ENCODE assay signal across 28 cellular contexts in genomic region chr1:168717906-168718891, GRCh38. TPM values are rescaled to one million over a fixed set of nuclear protein-coding genes. Genes with fewer than 3 reads are reported as not detected.
DNase-seq lines count a peak whose midpoint lies in the region; ATAC-seq, FAIRE-seq and TF ChIP-seq lines count a peak whose summit lies in the region.
"Had no signal": no experiment of that assay in that cellular context is flagged by ENCODE, and none has a peak within 500 bp of the region (broad histone marks: within the 10 kb centered on the region; RNA-seq: fewer than 3 reads in every experiment).

No MANE protein-coding gene starts in this region.

- POLR2A ChIA-PET in MCF 10A (lab: Yijun Ruan, JAX) (interaction anchor here (0.7 to 3.2 kb wide), 8 partner anchors 9 to 82 kb away, joined by 3 to 17 read pairs (median 4); no protein-coding TSS in a partner anchor), HepG2 (lab: Yijun Ruan, JAX) (interaction anchor here (0.9 to 2.3 kb wide), 2 partner anchors 28 to 183 kb away, joined by 3 to 7 read pairs; no protein-coding TSS in a partner anchor)

- H3K9me3 ChIP-seq in mammary epithelial cell (replicated peaks; ENCODE audit: insufficient read depth, low read length) (no peaks in the 10 kb centered on the region), HepG2 (ENCODE audit: low read length) (no peaks in the 10 kb centered on the region)
- H3K9me3 ChIP-seq: ovary, sigmoid colon, transverse colon had no signal

- H4K20me1 ChIP-seq in mammary epithelial cell (ENCODE audit: insufficient read depth, low read length), result no peaks in the 10 kb centered on the region
- no peaks in the 10 kb centered on the region for H4K20me1 ChIP-seq in HepG2 (ENCODE audit: insufficient read depth, low read length)

- intact Hi-C loops in mammary epithelial cell (cut with micrococcal nuclease) (loop anchor here (5.0 kb wide), 1 partner anchor 44 kb away; no protein-coding TSS in a partner anchor), MCF 10A (cut with micrococcal nuclease) (loop anchor here (10.0 kb wide), 1 partner anchor 647 kb away; the partner anchor contains the start of genes BLZF1 and NME7), HepG2 (cut with micrococcal nuclease; ENCODE audit: unreplicated experiment) (no loop called here)

- H3K27ac ChIP-seq in mammary epithelial cell (ENCODE audit: insufficient read depth, low read depth, low read length) (peak overlapping the region; percentile 53), coronary artery (peak overlapping the region; percentile 20 to 59), HepG2 (ENCODE audit: extremely low read length, insufficient read depth, low read length) (no peak overlapping the region)
- H3K27ac ChIP-seq: 22Rv1, ovary, sigmoid colon, transverse colon had no signal

- no peak for DNase-seq in mammary epithelial cell
- DNase-seq in MCF 10A (ENCODE audit: unreplicated experiment), result no peak
- no peak for DNase-seq in coronary artery (ENCODE audit: low spot score)
- DNase-seq in HepG2 (ENCODE audit: low spot score), result no peak
- no peak for DNase-seq in dermis blood vessel endothelial cell
- DNase-seq in left lobe of liver (ENCODE audit: low spot score), result no peak
- DNase-seq in SHP77 (lab: John Stamatoyannopoulos, UW), result no peak
- DNase-seq in occipital lobe (lab: John Stamatoyannopoulos, UW), result no peak
- DNase-seq: activated CD4-positive, alpha-beta T cell treated with anti-CD3 and anti-CD28 coated beads, Interleukin-2, amount 10 ng/mL, durations not matched to agents 7 days and 5 days; activated CD8-positive, alpha-beta memory T cell treated with anti-CD3 and anti-CD28 coated beads, Interleukin-2, amount 10 ng/mL, durations not matched to agents 7 days and 5 days; activated naive CD4-positive, alpha-beta T cell treated with anti-CD3 and anti-CD28 coated beads for 36 hours; amniotic stem cell; CD8-positive, alpha-beta T cell; left colon; naive thymus-derived CD8-positive, alpha-beta T cell; NCI-H1417 treated with DMSO at 0.1 percent for 48 hours; NCI-H2081 treated with DMSO at 0.1 percent for 48 hours; NCI-H446 treated with DMSO at 0.1 percent for 48 hours; ovary; sigmoid colon; stimulated activated CD8-positive, alpha-beta memory T cell treated with anti-CD3 and anti-CD28 coated beads, Interleukin-4, amount 100 ng/mL, for 48 hours; transverse colon had no signal

- in situ Hi-C loops in mammary epithelial cell (cut with MboI; ENCODE audit: low sequenced_read_pairs in 2 of 2), result no loop called here
- in situ Hi-C loops in HepG2 (cut with HindIII; ENCODE audit: extremely low pct_ligation_motif_present, low pct_unique_long_range_greater_than_20kb), result no loop called here

- no peak for FAIRE-seq in HepG2 (lab: Jason Lieb, UNC)

- no TSS peak for BruUV-seq in mammary epithelial cell (replicated peaks; lab: Mats Ljungman, UMichigan)
- no TSS peak for BruUV-seq in MCF 10A (replicated peaks; lab: Mats Ljungman, UMichigan)
- BruUV-seq in HepG2 (replicated peaks; lab: Mats Ljungman, UMichigan), result no TSS peak

- H3K9ac ChIP-seq in mammary epithelial cell (ENCODE audit: insufficient read depth, low read length) (no peak overlapping the region), HepG2 (ENCODE audit: insufficient read depth, low read depth, low read length) (no peak overlapping the region)

- no peaks in the 10 kb centered on the region for H3K27me3 Mint-ChIP-seq in MCF 10A (ENCODE audit: insufficient read depth, unreplicated experiment)
- H3K27me3 Mint-ChIP-seq: central memory CD8-positive, alpha-beta T cell had no signal

- no peak for TF ChIP-seq CTCF in mammary epithelial cell (conservative IDR thresholded peaks at IDR 0.05 in 1 of 2, IDR thresholded peaks at IDR 0.05 in 1 of 2; ENCODE audit: extremely low read depth in 1 of 2, insufficient read depth in 1 of 2, low read depth in 1 of 2, low read length in 2 of 2)
- no peak for TF ChIP-seq CTCF in MCF 10A (IDR thresholded peaks at IDR 0.05; ENCODE audit: unreplicated experiment)
- no peak for TF ChIP-seq CTCF in coronary artery (IDR thresholded peaks at IDR 0.05)
- TF ChIP-seq CTCF in HepG2 (CRISPR knock-in tag; IDR thresholded peaks at IDR 0.05), result no peak

- H3K36me3 ChIP-seq in mammary epithelial cell (ENCODE audit: insufficient read depth, low read length) (no peaks in the 10 kb centered on the region), HepG2 (replicated peaks in 1 of 2; ENCODE audit: control insufficient read depth in 1 of 2, insufficient read depth in 2 of 2, low read length in 2 of 2) (no peaks in the 10 kb centered on the region)
- H3K36me3 ChIP-seq: ovary, sigmoid colon, transverse colon had no signal

- ATAC-seq in HepG2 (no peak), left lobe of liver (no peak)
- ATAC-seq: activated CD8-positive, alpha-beta memory T cell treated with anti-CD3 and anti-CD28 coated beads, Interleukin-2, amount 10 ng/mL, durations not matched to agents 7 days and 5 days; CD8-positive, alpha-beta T cell; left colon; naive thymus-derived CD8-positive, alpha-beta T cell; SK-N-SH treated with all-trans-retinoic acid at 6 μM for 48 hours had no signal

- no peak overlapping the region for H3K4me3 ChIP-seq in mammary epithelial cell (replicated peaks in 1 of 3; ENCODE audit: insufficient read depth in 1 of 3, low read depth in 2 of 3, low read length in 3 of 3)
- peak overlapping the region; percentile 26 for H3K4me3 ChIP-seq in coronary artery
- no peak overlapping the region for H3K4me3 ChIP-seq in HepG2 (replicated peaks in 1 of 3; ENCODE audit: insufficient read depth in 1 of 3, low read depth in 2 of 3, low read length in 3 of 3)
- H3K4me3 ChIP-seq: ovary, sigmoid colon, transverse colon had no signal

- TF ChIP-seq POLR2A in HepG2 (IDR thresholded peaks at IDR 0.05; ENCODE audit: insufficient read depth in 1 of 2, low read depth in 2 of 2, low read length in 2 of 2), result no peak

- no peaks in the 10 kb centered on the region for H3K9me3 Mint-ChIP-seq in MCF 10A (ENCODE audit: unreplicated experiment)
- H3K9me3 Mint-ChIP-seq: activated CD4-positive, alpha-beta T cell treated with anti-CD3 and anti-CD28 coated beads, Interleukin-2, amount 10 ng/mL, durations not matched to agents 7 days and 5 days; activated naive CD4-positive, alpha-beta T cell treated with anti-CD3 and anti-CD28 coated beads for 36 hours; CD8-positive, alpha-beta T cell; central memory CD8-positive, alpha-beta T cell; mesothelial cell of epicardium; naive thymus-derived CD8-positive, alpha-beta T cell had no signal

- H3K36me3 Mint-ChIP-seq in MCF 10A (ENCODE audit: insufficient read depth, unreplicated experiment), result no peaks in the 10 kb centered on the region
- H3K36me3 Mint-ChIP-seq: activated CD8-positive, alpha-beta memory T cell treated with anti-CD3 and anti-CD28 coated beads, Interleukin-2, amount 10 ng/mL, durations not matched to agents 7 days and 5 days; CD8-positive, alpha-beta T cell; mesothelial cell of epicardium; naive thymus-derived CD8-positive, alpha-beta T cell had no signal

- WGBS in mammary epithelial cell (ENCODE audit: low coverage, missing lambda C conversion rate), result 90% methylated on average over 7 of the region's 10 CpGs
- WGBS in HepG2 (ENCODE audit: low lambda C conversion rate), result 62% methylated on average over 10 of the region's 10 CpGs

- H3K4me1 Mint-ChIP-seq in MCF 10A (ENCODE audit: insufficient read depth, unreplicated experiment), result peaks cover 30% of the 10 kb centered on the region
- H3K4me1 Mint-ChIP-seq: activated CD4-positive, alpha-beta T cell treated with anti-CD3 and anti-CD28 coated beads, Interleukin-2, amount 10 ng/mL, durations not matched to agents 7 days and 5 days; central memory CD8-positive, alpha-beta T cell; mesothelial cell of epicardium; naive thymus-derived CD8-positive, alpha-beta T cell had no signal

- no peak for TF ChIP-seq EP300 in HepG2 (IDR thresholded peaks at IDR 0.05; ENCODE audit: low read depth in 2 of 2, low read length in 2 of 2)
- no peak for TF ChIP-seq EP300 in HepG2 (CRISPR knock-in tag; IDR thresholded peaks at IDR 0.05; ENCODE audit: borderline replicate concordance)

- H2AFZ ChIP-seq in mammary epithelial cell (ENCODE audit: low read depth, low read length) (no peak overlapping the region), HepG2 (ENCODE audit: low read length) (no peak overlapping the region)

- H3K4me2 ChIP-seq in mammary epithelial cell (ENCODE audit: insufficient read depth, low read depth, low read length) (peak overlapping the region; percentile 39), HepG2 (ENCODE audit: low read depth, low read length) (no peak overlapping the region)

- dilution Hi-C loops in mammary epithelial cell (cut with HindIII; ENCODE audit: low sequenced_read_pairs), result no loop called here

- H3K4me1 ChIP-seq in mammary epithelial cell (ENCODE audit: insufficient read depth, low read length) (peaks cover 23% of the 10 kb centered on the region), HepG2 (ENCODE audit: insufficient read depth, low read length) (peaks cover 15% of the 10 kb centered on the region)
- H3K4me1 ChIP-seq: sigmoid colon, transverse colon had no signal

- H3K27me3 ChIP-seq in mammary epithelial cell (ENCODE audit: insufficient read depth, low read length), result no peaks in the 10 kb centered on the region
- H3K27me3 ChIP-seq in HepG2 (ENCODE audit: control insufficient read depth in 1 of 2, insufficient read depth in 2 of 2, low read length in 2 of 2), result peaks cover 0 to 13% of the 10 kb centered on the region in 2 experiments; a peak in 2 of 5 replicates
- H3K27me3 ChIP-seq: ovary, sigmoid colon, transverse colon had no signal

- H3K4me3 Mint-ChIP-seq in MCF 10A (ENCODE audit: unreplicated experiment), result no peak overlapping the region
- H3K4me3 Mint-ChIP-seq: activated CD4-positive, alpha-beta T cell treated with anti-CD3 and anti-CD28 coated beads, Interleukin-2, amount 10 ng/mL, durations not matched to agents 7 days and 5 days; activated CD8-positive, alpha-beta memory T cell treated with anti-CD3 and anti-CD28 coated beads, Interleukin-2, amount 10 ng/mL, durations not matched to agents 7 days and 5 days; activated naive CD4-positive, alpha-beta T cell treated with anti-CD3 and anti-CD28 coated beads for 36 hours; CD8-positive, alpha-beta T cell; central memory CD8-positive, alpha-beta T cell; mesothelial cell of epicardium; naive thymus-derived CD8-positive, alpha-beta T cell had no signal

- no peak for TF ChIP-seq RAD21 in HepG2 (CRISPR knock-in tag; IDR thresholded peaks at IDR 0.05)

- no peaks in the 10 kb centered on the region for H3K79me2 ChIP-seq in mammary epithelial cell (ENCODE audit: insufficient read depth, low read length)
- no peaks in the 10 kb centered on the region for H3K79me2 ChIP-seq in HepG2 (ENCODE audit: insufficient read depth, low read length)

- H3K27ac Mint-ChIP-seq in MCF 10A (ENCODE audit: low read depth, unreplicated experiment), result no peak overlapping the region
- H3K27ac Mint-ChIP-seq: activated CD4-positive, alpha-beta T cell treated with anti-CD3 and anti-CD28 coated beads, Interleukin-2, amount 10 ng/mL, durations not matched to agents 7 days and 5 days; activated CD8-positive, alpha-beta memory T cell treated with anti-CD3 and anti-CD28 coated beads, Interleukin-2, amount 10 ng/mL, durations not matched to agents 7 days and 5 days; activated naive CD4-positive, alpha-beta T cell treated with anti-CD3 and anti-CD28 coated beads for 36 hours; CD8-positive, alpha-beta T cell; mesothelial cell of epicardium; naive thymus-derived CD8-positive, alpha-beta T cell had no signal

- CTCF ChIA-PET in mammary epithelial cell (lab: Charles Lee; ENCODE audit: low non-redundant PET), result no interaction called here
- CTCF ChIA-PET in MCF 10A (lab: Yijun Ruan, JAX), result interaction anchor here (0.5 to 3.2 kb wide), 15 partner anchors 8 to 630 kb away, joined by 3 to 24 read pairs (median 4); partner anchors contain the start of gene DPT
- CTCF ChIA-PET in HepG2 (lab: Yijun Ruan, JAX; ENCODE audit: low intra/inter-chr PET ratio, low total read pairs), result no interaction called here

RNA-seq across cellular contexts. Expression of gene DPT, which starts 10.8 kb away (rescaled TPM):
- total RNA-seq in mammary epithelial cell, result not detected
- not detected for polyA plus RNA-seq in mammary epithelial cell
- polyA minus RNA-seq in mammary epithelial cell, result not detected
- total RNA-seq in MCF 10A (2022), result 1.1 and 1.9 TPM in 2 replicates
- not detected in 2 replicates for total RNA-seq in HepG2 (2016; rRNA removed; fragmentation: Illumina TruSeq; extraction: Trizol)
- total RNA-seq in HepG2 (2016; cell fraction: cytosol; rRNA removed; fragmentation: Illumina TruSeq; extraction: Trizol; ENCODE audit: low read depth), result not detected in 2 replicates
- total RNA-seq in HepG2 (2016; cell fraction: insoluble cytoplasmic fraction; rRNA removed; fragmentation: Illumina TruSeq; extraction: Trizol), result not detected in 2 replicates
- total RNA-seq in HepG2 (2016; cell fraction: membrane; rRNA removed; fragmentation: Illumina TruSeq; extraction: Trizol), result not detected in 2 replicates
- not detected in 2 replicates for total RNA-seq in HepG2 (2016; cell fraction: nucleus; rRNA removed; fragmentation: Illumina TruSeq; extraction: Trizol)
- 0.04 TPM in 1 of 2 replicates, not detected in the other for polyA plus RNA-seq in HepG2 (2011; rRNA removed)
- not detected in 2 replicates for polyA plus RNA-seq in HepG2 (2011; cell fraction: cytosol; rRNA removed)
- not detected in 2 replicates for polyA plus RNA-seq in HepG2 (2011; cell fraction: nucleus; rRNA removed)
- not detected in 2 replicates for polyA plus RNA-seq in HepG2 (2012)
- not detected in 2 replicates for polyA plus RNA-seq in HepG2 (2016; cell fraction: cytosol; fragmentation: Illumina TruSeq; extraction: Trizol; ENCODE audit: low read depth)
- polyA plus RNA-seq in HepG2 (2016; cell fraction: insoluble cytoplasmic fraction; fragmentation: Illumina TruSeq; extraction: Trizol; ENCODE audit: low read depth), result not detected in 2 replicates
- not detected in 2 replicates for polyA plus RNA-seq in HepG2 (2016; cell fraction: membrane; fragmentation: Illumina TruSeq; extraction: Trizol; ENCODE audit: low read depth)
- not detected in 2 replicates for polyA plus RNA-seq in HepG2 (2016; cell fraction: nucleus; fragmentation: Illumina TruSeq; extraction: Trizol; ENCODE audit: insufficient read depth, low read depth)
- not detected in 2 replicates for polyA minus RNA-seq in HepG2 (2011; rRNA and poly(A)+ RNA removed; ENCODE audit: low replicate concordance)
- not detected in 2 replicates for polyA minus RNA-seq in HepG2 (2011; cell fraction: cytosol; rRNA and poly(A)+ RNA removed)
- not detected in 2 replicates for polyA minus RNA-seq in HepG2 (2011; cell fraction: nucleus; rRNA and poly(A)+ RNA removed)
- total RNA-seq in dermis blood vessel endothelial cell, result not detected in 2 replicates
- total RNA-seq in left lobe of liver, result 1.3 TPM
- total RNA-seq in occipital lobe, result not detected
- total RNA-seq: activated CD4-positive, alpha-beta T cell treated with anti-CD3 and anti-CD28 coated beads, Interleukin-2, amount 10 ng/mL, durations not matched to agents 7 days and 5 days; activated CD8-positive, alpha-beta memory T cell treated with anti-CD3 and anti-CD28 coated beads, Interleukin-2, amount 10 ng/mL, durations not matched to agents 7 days and 5 days; activated naive CD4-positive, alpha-beta T cell treated with anti-CD3 and anti-CD28 coated beads for 36 hours; CD8-positive, alpha-beta T cell; M059J; naive thymus-derived CD8-positive, alpha-beta T cell; T-helper 2 cell treated with Interferon-gamma antibody and Interleukin-4, amounts not matched to agents 100 ng/mL and 5 ng/mL, for 36 hours had no signal
- polyA plus RNA-seq: naive thymus-derived CD8-positive, alpha-beta T cell had no signal
